Comparison of ENCODE assay signal across 17 cellular contexts in genomic region chr16:736936-737481, GRCh38. TPM values are rescaled to one million over a fixed set of nuclear protein-coding genes. Genes with fewer than 3 reads are reported as not detected.
DNase-seq lines count a peak whose midpoint lies in the region; ATAC-seq, FAIRE-seq and TF ChIP-seq lines count a peak whose summit lies in the region.
"Had no signal": no experiment of that assay in that cellular context is flagged by ENCODE, and none has a peak within 500 bp of the region (broad histone marks: within the 10 kb centered on the region; RNA-seq: fewer than 3 reads in every experiment).

No MANE protein-coding gene starts in this region.

- DNase-seq in Right ventricle myocardium inferior (ENCODE audit: missing footprints) (peak; percentile 16), Right ventricle myocardium superior (no peak), Karpas-422 (no peak), GM12878 (ENCODE audit: low read depth, low spot score) (no peak), A673 (ENCODE audit: low spot score) (no peak), tibial artery (no peak), NCI-H1092 (lab: John Stamatoyannopoulos, UW) (no peak)
- DNase-seq: IMR-90, NCI-H1105 treated with DMSO at 0.1 percent for 48 hours, NCI-H187, NCI-H446, NCI-H748 treated with DMSO at 0.1 percent for 48 hours, SIG-M5 had no signal

- H3K36me3 ChIP-seq in Karpas-422 (ENCODE audit: insufficient read depth, low read length) (peaks cover 14% of the 10 kb centered on the region; the same call in 1 of the 2 replicates), GM12878 (ENCODE audit: control insufficient read depth in 2 of 2, insufficient read depth in 2 of 2, low read length in 1 of 2) (peaks cover 7 to 9% of the 10 kb centered on the region in 2 experiments; a peak in 3 of 4 replicates), A673 (ENCODE audit: insufficient read depth, low read length, poor library complexity, severe bottlenecking) (peaks cover 18% of the 10 kb centered on the region), tibial artery (peaks cover 33 to 71% (median 59%) of the 10 kb centered on the region in 3 donors)

- WGBS in GM12878 (ENCODE audit: insufficient coverage, insufficient replicate concordance, low lambda C conversion rate, missing lambda C conversion rate), result 89% methylated on average over 29 of the region's 29 CpGs

- no peak for TF ChIP-seq CTCF in GM12878 (IDR thresholded peaks at IDR 0.05 in 2 of 3, conservative IDR thresholded peaks at IDR 0.05 in 1 of 3; ENCODE audit: control insufficient read depth in 2 of 3, extremely low read depth in 1 of 3, insufficient read depth in 1 of 3, low read depth in 3 of 3, low read length in 3 of 3)
- no peak for TF ChIP-seq CTCF in A673 (conservative IDR thresholded peaks at IDR 0.05; ENCODE audit: low read depth, low read length)
- no peak for TF ChIP-seq CTCF in tibial artery (IDR thresholded peaks at IDR 0.05)

- H3K4me3 ChIP-seq in Karpas-422 (ENCODE audit: low read length) (peak overlapping the region; percentile 64), GM12878 (peak overlapping the region; percentile 67), A673 (ENCODE audit: low read depth, low read length, poor library complexity, severe bottlenecking) (no peak overlapping the region), tibial artery (no peak overlapping the region)
- H3K4me3 ChIP-seq: A549 had no signal

- H3K4me2 ChIP-seq in Karpas-422 (ENCODE audit: low read depth, low read length, poor library complexity, severe bottlenecking) (peak overlapping the region; percentile 98), GM12878 (ENCODE audit: control insufficient read depth, insufficient read depth) (peak overlapping the region; percentile 92)
- H3K4me2 ChIP-seq: A549 had no signal

- H3K9me3 ChIP-seq in Karpas-422 (ENCODE audit: low read length), result no peaks in the 10 kb centered on the region
- H3K9me3 ChIP-seq in GM12878 (replicated peaks; ENCODE audit: control insufficient read depth, insufficient read depth, low read length), result no peaks in the 10 kb centered on the region
- H3K9me3 ChIP-seq in A673 (ENCODE audit: low read depth, low read length, poor library complexity, severe bottlenecking), result no peaks in the 10 kb centered on the region
- H3K9me3 ChIP-seq in tibial artery, result no peaks in the 10 kb centered on the region
- H3K9me3 ChIP-seq: A549 had no signal

- RAD21 ChIA-PET in GM12878 (lab: Charles Lee; ENCODE audit: unreplicated experiment), result interaction anchor here (1.6 to 1.9 kb wide), 3 partner anchors 9 to 51 kb away, joined by 5 to 10 read pairs (median 8); partner anchors contain the start of genes ANTKMT, CHTF18 and RPUSD1

- peaks cover 25% of the 10 kb centered on the region for H3K36me3 Mint-ChIP-seq in stimulated activated memory B cell treated with anti-CD40 and anti-IgM and Interleukin-4, amounts not matched to agents 10 μg/mL and 1 μg/mL and 100 μg/mL, for 72 hours

- TF ChIP-seq RAD21 in GM12878 (IDR thresholded peaks at IDR 0.05; ENCODE audit: insufficient read depth, low read depth, low read length), result no peak

- peaks cover 7% of the 10 kb centered on the region; the same call in 1 of the 2 replicates for H3K79me2 ChIP-seq in Karpas-422 (ENCODE audit: low read length)
- H3K79me2 ChIP-seq in GM12878 (ENCODE audit: control insufficient read depth, insufficient read depth, low read length), result peaks cover 16% of the 10 kb centered on the region

- H3K9me3 Mint-ChIP-seq in stimulated activated memory B cell treated with anti-CD40 and anti-IgM and Interleukin-4, amounts not matched to agents 10 μg/mL and 1 μg/mL and 100 μg/mL, for 72 hours, result no peaks in the 10 kb centered on the region

- no peaks in the 10 kb centered on the region for H3K9me2 ChIP-seq in Karpas-422 (replicated peaks; ENCODE audit: insufficient read depth, low read length)

- FAIRE-seq in GM12878 (lab: Jason Lieb, UNC), result no peak
- FAIRE-seq: A549, H54 had no signal

- intact Hi-C loops in Right ventricle myocardium inferior (cut with DNase I) (no loop called here), Right ventricle myocardium superior (cut with DNase I) (no loop called here), GM12878 (cut with micrococcal nuclease; ENCODE audit: unreplicated experiment) (no loop called here), A673 (cut with micrococcal nuclease; ENCODE audit: unreplicated experiment) (no loop called here), tibial artery (cut with DNase I; ENCODE audit: low total_unique reads) (loop anchor here (10.0 kb wide), 1 partner anchor 1488 kb away; the partner anchor contains the start of gene E4F1)

- no TSS peak for BruUV-seq in GM12878 (replicated peaks; lab: Mats Ljungman, UMichigan)
- BruUV-seq in A673 (replicated peaks; lab: Mats Ljungman, UMichigan), result no TSS peak

- POLR2A ChIA-PET in GM12878 (lab: Charles Lee), result interaction anchor here (2.4 to 7.3 kb wide), 2 partner anchors 10 to 16 kb away, joined by 29 to 60 read pairs; partner anchors contain the start of genes ANTKMT, CCDC78 and HAGHL
- POLR2A ChIA-PET in A673 (lab: Charles Lee; ENCODE audit: low non-redundant PET), result no interaction called here

- in situ Hi-C loops in GM12878 (cut with MboI), result no loop called here

- H3K9ac ChIP-seq in Karpas-422 (ENCODE audit: low read length), result peak overlapping the region; percentile 98
- peak overlapping the region; percentile 56; the same call in 1 of the 2 replicates for H3K9ac ChIP-seq in GM12878 (ENCODE audit: control insufficient read depth, insufficient read depth, low read length)

- H3K27me3 Mint-ChIP-seq in stimulated activated memory B cell treated with anti-CD40 and anti-IgM and Interleukin-4, amounts not matched to agents 10 μg/mL and 1 μg/mL and 100 μg/mL, for 72 hours, result no peaks in the 10 kb centered on the region

- SMC1A ChIA-PET in GM12878 (lab: Charles Lee; ENCODE audit: uncharacterized antibody, unreplicated experiment), result interaction anchor here (1.0 to 1.2 kb wide), 4 partner anchors 9 to 25 kb away, joined by 3 to 4 read pairs (median 3); partner anchors contain the start of gene ANTKMT

- H3K27ac Mint-ChIP-seq in stimulated activated memory B cell treated with anti-CD40 and anti-IgM and Interleukin-4, amounts not matched to agents 10 μg/mL and 1 μg/mL and 100 μg/mL, for 72 hours, result peak overlapping the region; percentile 88

- no peak overlapping the region for H3K4me3 Mint-ChIP-seq in stimulated activated memory B cell treated with anti-CD40 and anti-IgM and Interleukin-4, amounts not matched to agents 10 μg/mL and 1 μg/mL and 100 μg/mL, for 72 hours

- peaks cover 41% of the 10 kb centered on the region for H3K4me1 ChIP-seq in Karpas-422 (ENCODE audit: low read length)
- H3K4me1 ChIP-seq in GM12878 (ENCODE audit: control insufficient read depth, insufficient read depth, low read length), result peaks cover 42% of the 10 kb centered on the region
- peaks cover 5% of the 10 kb centered on the region for H3K4me1 ChIP-seq in A673 (ENCODE audit: insufficient read depth, low read length, poor library complexity, severe bottlenecking)
- peaks cover 4 to 16% (median 16%) of the 10 kb centered on the region in 4 donors for H3K4me1 ChIP-seq in tibial artery

- ATAC-seq in Right ventricle myocardium inferior (no peak), Right ventricle myocardium superior (ENCODE audit: poor library complexity) (no peak), GM12878 (no peak)
- no peak for ATAC-seq in stimulated activated memory B cell treated with anti-CD40 and anti-IgM and Interleukin-4, amounts not matched to agents 10 μg/mL and 1 μg/mL and 100 μg/mL, for 72 hours
- ATAC-seq: A549, Panc1 had no signal

- H2AFZ ChIP-seq in Karpas-422 (ENCODE audit: low read length) (no peak overlapping the region), GM12878 (ENCODE audit: control insufficient read depth, low read depth, low read length) (no peak overlapping the region)

- TF ChIP-seq POLR2A in GM12878 (IDR thresholded peaks at IDR 0.05; ENCODE audit: low read depth, low read length), result no peak

- CTCF ChIA-PET in GM12878 (lab: Yijun Ruan, JAX) (interaction anchor here (1.0 to 3.5 kb wide), 4 partner anchors 10 to 24 kb away, joined by 3 to 17 read pairs (median 9); partner anchors contain the start of genes ANTKMT, CCDC78, HAGHL and METRN), A673 (lab: Charles Lee) (no interaction called here)

- peaks cover 46% of the 10 kb centered on the region for H3K4me1 Mint-ChIP-seq in stimulated activated memory B cell treated with anti-CD40 and anti-IgM and Interleukin-4, amounts not matched to agents 10 μg/mL and 1 μg/mL and 100 μg/mL, for 72 hours

- no peaks in the 10 kb centered on the region for H4K20me1 ChIP-seq in Karpas-422 (ENCODE audit: insufficient read depth, low read depth, low read length)
- no peaks in the 10 kb centered on the region for H4K20me1 ChIP-seq in GM12878 (ENCODE audit: control insufficient read depth, insufficient read depth)

- H3K27ac ChIP-seq in Karpas-422 (ENCODE audit: low read length) (peak overlapping the region; percentile 99), GM12878 (ENCODE audit: control insufficient read depth, insufficient read depth) (peak overlapping the region; percentile 68), A673 (ENCODE audit: low read depth, low read length, poor library complexity, severe bottlenecking) (no peak overlapping the region), tibial artery (no peak overlapping the region)
- H3K27ac ChIP-seq: A549 had no signal

- TF ChIP-seq EP300 in GM12878 (IDR thresholded peaks at IDR 0.05; ENCODE audit: borderline replicate concordance in 1 of 2, control insufficient read depth in 1 of 2, low read depth in 2 of 2, low read length in 2 of 2), result no peak

- no peaks in the 10 kb centered on the region for H3K27me3 ChIP-seq in Karpas-422 (ENCODE audit: low read length)
- no peaks in the 10 kb centered on the region for H3K27me3 ChIP-seq in GM12878 (replicated peaks in 1 of 2; ENCODE audit: control insufficient read depth in 2 of 2, insufficient read depth in 2 of 2, low read length in 1 of 2)
- no peaks in the 10 kb centered on the region for H3K27me3 ChIP-seq in A673 (replicated peaks; ENCODE audit: insufficient read depth, low read depth, low read length, poor library complexity)
- H3K27me3 ChIP-seq in tibial artery, result peaks cover 0 to 2% of the 10 kb centered on the region in 2 donors

RNA-seq across cellular contexts. Expression of gene CIAO3, which starts 3.8 kb away (rescaled TPM):
- total RNA-seq in Right ventricle myocardium inferior (32.2 TPM), Right ventricle myocardium superior (29.2 TPM), GM12878 (2014; rRNA removed) (31.9 and 37.4 TPM in 2 replicates), GM12878 (2014; rRNA removed; fragmentation: Illumina TruSeq; extraction: Trizol) (12.7 TPM in 2 replicates), GM12878 (2021) (30.2 and 33.5 TPM in 2 replicates), A673 (2021) (48.4 and 50.0 TPM in 2 replicates)
- total RNA-seq in Karpas-422 (2014; rRNA removed; shearing (Covaris generic); ENCODE audit: low replicate concordance), result 32.1 and 77.4 TPM in 2 replicates
- 153 and 173 TPM in 2 replicates for total RNA-seq in GM12878 (2013; cell fraction: nucleolus; rRNA removed)
- polyA plus RNA-seq in GM12878 (2011; ENCODE audit: low read depth), result 16.8 TPM
- polyA plus RNA-seq in GM12878 (2011; rRNA removed) (24.6 and 29.7 TPM in 2 replicates), GM12878 (2014; fragmentation: Illumina TruSeq; extraction: Trizol) (4.9 and 11.5 TPM in 2 replicates), GM12878 (2014; fragmentation: Nextera tagmentation; extraction: Ambion mirVana) (1 to 10 TPM; 1.4 to 4.0 TPM), GM12878 (2014; rRNA removed) (36.3 and 49.5 TPM in 2 replicates), GM12878 (2016; fragmentation: Nextera tagmentation; extraction: Ambion mirVana) (10 to 100 TPM; 36.3 to 37.5 TPM)
- polyA plus RNA-seq in GM12878 (2011; cell fraction: cytosol; rRNA removed), result 38.9 and 47.3 TPM in 2 replicates
- polyA plus RNA-seq in GM12878 (2011; cell fraction: nucleus; rRNA removed), result 179 and 201 TPM in 2 replicates
- 21.4 and 28.0 TPM in 2 replicates for polyA plus RNA-seq in GM12878 (2012)
- polyA minus RNA-seq in GM12878 (2011; rRNA and poly(A)+ RNA removed), result 27.0 and 44.8 TPM in 2 replicates
- polyA minus RNA-seq in GM12878 (2011; cell fraction: cytosol; rRNA and poly(A)+ RNA removed), result 11.6 and 13.6 TPM in 2 replicates
- 67.1 and 98.5 TPM in 2 replicates for polyA minus RNA-seq in GM12878 (2011; cell fraction: nucleus; rRNA and poly(A)+ RNA removed)

RNA-seq across cellular contexts. Expression of gene HAGHL, which starts 10.1 kb away (rescaled TPM):
- total RNA-seq in Right ventricle myocardium inferior, result 18.7 TPM
- total RNA-seq in Right ventricle myocardium superior, result 13.8 TPM
- total RNA-seq in Karpas-422 (2014; rRNA removed; shearing (Covaris generic); ENCODE audit: low replicate concordance), result 57.4 and 159 TPM in 2 replicates
- total RNA-seq in GM12878 (2013; cell fraction: nucleolus; rRNA removed), result 32.8 and 34.9 TPM in 2 replicates
- 27.5 and 30.2 TPM in 2 replicates for total RNA-seq in GM12878 (2014; rRNA removed)
- 8.5 and 9.5 TPM in 2 replicates for total RNA-seq in GM12878 (2014; rRNA removed; fragmentation: Illumina TruSeq; extraction: Trizol)
- total RNA-seq in GM12878 (2021), result 44.5 and 48.2 TPM in 2 replicates
- 2.6 TPM for polyA plus RNA-seq in GM12878 (2011; ENCODE audit: low read depth)
- polyA plus RNA-seq in GM12878 (2011; rRNA removed), result 5.9 and 14.0 TPM in 2 replicates
- 31.6 and 70.5 TPM in 2 replicates for polyA plus RNA-seq in GM12878 (2011; cell fraction: cytosol; rRNA removed)
- 267 and 349 TPM in 2 replicates for polyA plus RNA-seq in GM12878 (2011; cell fraction: nucleus; rRNA removed)
- polyA plus RNA-seq in GM12878 (2012), result 13.8 and 18.3 TPM in 2 replicates
- 0.41 and 1.9 TPM in 2 replicates for polyA plus RNA-seq in GM12878 (2014; fragmentation: Illumina TruSeq; extraction: Trizol)
- under 1 TPM; 0.23 to 0.68 TPM for polyA plus RNA-seq in GM12878 (2014; fragmentation: Nextera tagmentation; extraction: Ambion mirVana)
- polyA plus RNA-seq in GM12878 (2014; rRNA removed), result 44.6 and 46.2 TPM in 2 replicates
- polyA plus RNA-seq in GM12878 (2016; fragmentation: Nextera tagmentation; extraction: Ambion mirVana), result 10 to 100 TPM; 18.8 to 23.5 TPM
- 3.9 and 5.0 TPM in 2 replicates for polyA minus RNA-seq in GM12878 (2011; rRNA and poly(A)+ RNA removed)
- 9.0 and 10.6 TPM in 2 replicates for polyA minus RNA-seq in GM12878 (2011; cell fraction: cytosol; rRNA and poly(A)+ RNA removed)
- polyA minus RNA-seq in GM12878 (2011; cell fraction: nucleus; rRNA and poly(A)+ RNA removed), result 20.1 and 26.0 TPM in 2 replicates
- total RNA-seq in A673 (2021), result 2.5 and 3.5 TPM in 2 replicates

RNA-seq across cellular contexts. Expression of gene CCDC78, which starts 10.8 kb away (rescaled TPM):
- total RNA-seq in Right ventricle myocardium inferior (0.49 TPM), Right ventricle myocardium superior (0.32 TPM), GM12878 (2014; rRNA removed) (12.2 and 16.2 TPM in 2 replicates), GM12878 (2014; rRNA removed; fragmentation: Illumina TruSeq; extraction: Trizol) (3.0 and 4.7 TPM in 2 replicates), GM12878 (2021) (16.2 and 18.7 TPM in 2 replicates), A673 (2021) (0.28 and 1.4 TPM in 2 replicates)
- total RNA-seq in Karpas-422 (2014; rRNA removed; shearing (Covaris generic); ENCODE audit: low replicate concordance), result 29.4 and 110 TPM in 2 replicates
- 22.0 and 22.6 TPM in 2 replicates for total RNA-seq in GM12878 (2013; cell fraction: nucleolus; rRNA removed)
- polyA plus RNA-seq in GM12878 (2011; ENCODE audit: low read depth), result 1.5 TPM
- polyA plus RNA-seq in GM12878 (2011; rRNA removed) (3.2 and 7.2 TPM in 2 replicates), GM12878 (2014; fragmentation: Illumina TruSeq; extraction: Trizol) (1.1 and 2.5 TPM in 2 replicates), GM12878 (2014; fragmentation: Nextera tagmentation; extraction: Ambion mirVana) (under 1 TPM; 0.10 to 0.97 TPM), GM12878 (2014; rRNA removed) (26.2 and 32.6 TPM in 2 replicates), GM12878 (2016; fragmentation: Nextera tagmentation; extraction: Ambion mirVana) (1 to 10 TPM; 3.1 to 6.1 TPM)
- polyA plus RNA-seq in GM12878 (2011; cell fraction: cytosol; rRNA removed), result 6.3 and 14.9 TPM in 2 replicates
- 244 and 248 TPM in 2 replicates for polyA plus RNA-seq in GM12878 (2011; cell fraction: nucleus; rRNA removed)
- 7.9 and 9.8 TPM in 2 replicates for polyA plus RNA-seq in GM12878 (2012)
- 2.3 and 5.2 TPM in 2 replicates for polyA minus RNA-seq in GM12878 (2011; rRNA and poly(A)+ RNA removed)
- 0.52 and 2.0 TPM in 2 replicates for polyA minus RNA-seq in GM12878 (2011; cell fraction: cytosol; rRNA and poly(A)+ RNA removed)
- polyA minus RNA-seq in GM12878 (2011; cell fraction: nucleus; rRNA and poly(A)+ RNA removed), result 17.3 and 25.4 TPM in 2 replicates

RNA-seq across cellular contexts. Expression of gene ANTKMT, which starts 16.1 kb away (rescaled TPM):
- total RNA-seq in Right ventricle myocardium inferior (29.1 TPM), Right ventricle myocardium superior (27.5 TPM), GM12878 (2014; rRNA removed) (38.4 and 51.7 TPM in 2 replicates), GM12878 (2014; rRNA removed; fragmentation: Illumina TruSeq; extraction: Trizol) (7.1 and 9.3 TPM in 2 replicates), GM12878 (2021) (60.5 and 67.8 TPM in 2 replicates), A673 (2021) (21.2 and 26.0 TPM in 2 replicates)
- 19.8 and 53.3 TPM in 2 replicates for total RNA-seq in Karpas-422 (2014; rRNA removed; shearing (Covaris generic); ENCODE audit: low replicate concordance)
- total RNA-seq in GM12878 (2013; cell fraction: nucleolus; rRNA removed), result 9.4 and 11.3 TPM in 2 replicates
- polyA plus RNA-seq in GM12878 (2011; ENCODE audit: low read depth), result 0.75 TPM
- polyA plus RNA-seq in GM12878 (2011; rRNA removed) (3.3 and 5.6 TPM in 2 replicates), GM12878 (2014; fragmentation: Illumina TruSeq; extraction: Trizol) (0.62 TPM in 1 of 2 replicates, not detected in the other), GM12878 (2014; fragmentation: Nextera tagmentation; extraction: Ambion mirVana) (1 to 10 TPM in 1 of 2 experiments, under 1 TPM in 1; 0.58 to 3.1 TPM), GM12878 (2014; rRNA removed) (39.2 and 42.3 TPM in 2 replicates), GM12878 (2016; fragmentation: Nextera tagmentation; extraction: Ambion mirVana) (10 to 100 TPM; 44.5 to 54.8 TPM)
- polyA plus RNA-seq in GM12878 (2011; cell fraction: cytosol; rRNA removed), result 20.1 and 37.9 TPM in 2 replicates
- polyA plus RNA-seq in GM12878 (2011; cell fraction: nucleus; rRNA removed), result 37.1 and 61.4 TPM in 2 replicates
- polyA plus RNA-seq in GM12878 (2012), result 10.8 and 14.9 TPM in 2 replicates
- polyA minus RNA-seq in GM12878 (2011; rRNA and poly(A)+ RNA removed), result 0.73 and 2.0 TPM in 2 replicates
- polyA minus RNA-seq in GM12878 (2011; cell fraction: cytosol; rRNA and poly(A)+ RNA removed), result 7.2 and 7.3 TPM in 2 replicates
- 14.4 and 28.4 TPM in 2 replicates for polyA minus RNA-seq in GM12878 (2011; cell fraction: nucleus; rRNA and poly(A)+ RNA removed)

RNA-seq across cellular contexts. Expression of gene METRN, which starts 22.1 kb away (rescaled TPM):
- total RNA-seq in Right ventricle myocardium inferior (60.4 TPM), Right ventricle myocardium superior (59.6 TPM), GM12878 (2014; rRNA removed) (12.8 and 14.3 TPM in 2 replicates), GM12878 (2014; rRNA removed; fragmentation: Illumina TruSeq; extraction: Trizol) (0.72 and 1.2 TPM in 2 replicates), GM12878 (2021) (6.2 and 8.9 TPM in 2 replicates), A673 (2021) (0.86 and 1.8 TPM in 2 replicates)
- total RNA-seq in Karpas-422 (2014; rRNA removed; shearing (Covaris generic); ENCODE audit: low replicate concordance), result 25.2 and 132 TPM in 2 replicates
- 2.3 and 2.5 TPM in 2 replicates for total RNA-seq in GM12878 (2013; cell fraction: nucleolus; rRNA removed)
- polyA plus RNA-seq in GM12878 (2011; ENCODE audit: low read depth), result 0.34 TPM
- polyA plus RNA-seq in GM12878 (2011; rRNA removed) (1.3 and 5.9 TPM in 2 replicates), GM12878 (2014; fragmentation: Illumina TruSeq; extraction: Trizol) (0.05 and 0.15 TPM in 2 replicates), GM12878 (2014; fragmentation: Nextera tagmentation; extraction: Ambion mirVana) (under 1 TPM in 1 of 2 experiments, not detected in 1; 0.11 TPM), GM12878 (2014; rRNA removed) (9.4 and 11.0 TPM in 2 replicates), GM12878 (2016; fragmentation: Nextera tagmentation; extraction: Ambion mirVana) (1 to 10 TPM in 1 of 2 experiments, under 1 TPM in 1; 0.53 to 1.1 TPM)
- polyA plus RNA-seq in GM12878 (2011; cell fraction: cytosol; rRNA removed), result 6.4 and 20.6 TPM in 2 replicates
- 10.9 and 15.0 TPM in 2 replicates for polyA plus RNA-seq in GM12878 (2011; cell fraction: nucleus; rRNA removed)
- 2.3 and 4.5 TPM in 2 replicates for polyA plus RNA-seq in GM12878 (2012)
- 1.6 and 2.0 TPM in 2 replicates for polyA minus RNA-seq in GM12878 (2011; rRNA and poly(A)+ RNA removed)
- polyA minus RNA-seq in GM12878 (2011; cell fraction: cytosol; rRNA and poly(A)+ RNA removed), result 2.3 and 5.7 TPM in 2 replicates
- polyA minus RNA-seq in GM12878 (2011; cell fraction: nucleus; rRNA and poly(A)+ RNA removed), result 2.2 and 3.7 TPM in 2 replicates

Comparison
In these comparisons a context has a peak if more than half of its experiments do, and no peak if none do; other contexts are left out.
1. H3K27ac ChIP-seq: peak in Karpas-422 (single experiment) and GM12878 (single experiment); none in A673 (single experiment) and tibial artery (0 of 2).
2. H3K4me3 ChIP-seq: peak in Karpas-422 (single experiment) and GM12878 (single experiment); none in A673 (single experiment) and tibial artery (0 of 2).